In genomic region chr19:55603115-55603514, GRCh38 we compare ENCODE assay signal across 2 cellular contexts.
TF ChIP-seq lines count a peak whose summit lies in the region.

No MANE protein-coding gene starts in this region.

TF ChIP-seq in HepG2, 621 proteins besides CTCF, POLR2A, EP300 and RAD21:
- TF ChIP-seq ATF6 (CRISPR knock-in tag; conservative IDR thresholded peaks at IDR 0.05): no peak
- TF ChIP-seq AGO2 (optimal IDR thresholded peaks at IDR 0.05; ENCODE audit: low read depth, low read length): peak; percentile 6

TF ChIP-seq in WTC11, 78 proteins besides CTCF, POLR2A, EP300 and RAD21:
- TF ChIP-seq ZNF121 (CRISPR knock-in tag; IDR thresholded peaks at IDR 0.05): no peak
- no peak for TF ChIP-seq ZNF532 (CRISPR knock-in tag; IDR thresholded peaks at IDR 0.05; ENCODE audit: borderline replicate concordance)
- TF ChIP-seq MLX (CRISPR knock-in tag; IDR thresholded peaks at IDR 0.05): no peak
- TF ChIP-seq CDX4 (CRISPR knock-in tag; IDR thresholded peaks at IDR 0.05; ENCODE audit: borderline replicate concordance): no peak
- TF ChIP-seq, protein P1, sequence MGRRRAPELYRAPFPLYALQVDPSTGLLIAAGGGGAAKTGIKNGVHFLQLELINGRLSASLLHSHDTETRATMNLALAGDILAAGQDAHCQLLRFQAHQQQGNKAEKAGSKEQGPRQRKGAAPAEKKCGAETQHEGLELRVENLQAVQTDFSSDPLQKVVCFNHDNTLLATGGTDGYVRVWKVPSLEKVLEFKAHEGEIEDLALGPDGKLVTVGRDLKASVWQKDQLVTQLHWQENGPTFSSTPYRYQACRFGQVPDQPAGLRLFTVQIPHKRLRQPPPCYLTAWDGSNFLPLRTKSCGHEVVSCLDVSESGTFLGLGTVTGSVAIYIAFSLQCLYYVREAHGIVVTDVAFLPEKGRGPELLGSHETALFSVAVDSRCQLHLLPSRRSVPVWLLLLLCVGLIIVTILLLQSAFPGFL (CRISPR knock-in tag; IDR thresholded peaks at IDR 0.05; ENCODE audit: borderline replicate concordance): no peak
- no peak for TF ChIP-seq CREB1 (CRISPR knock-in tag; IDR thresholded peaks at IDR 0.05)
- TF ChIP-seq TCF7 (CRISPR knock-in tag; IDR thresholded peaks at IDR 0.05; ENCODE audit: low read depth): no peak
- TF ChIP-seq, protein P2, sequence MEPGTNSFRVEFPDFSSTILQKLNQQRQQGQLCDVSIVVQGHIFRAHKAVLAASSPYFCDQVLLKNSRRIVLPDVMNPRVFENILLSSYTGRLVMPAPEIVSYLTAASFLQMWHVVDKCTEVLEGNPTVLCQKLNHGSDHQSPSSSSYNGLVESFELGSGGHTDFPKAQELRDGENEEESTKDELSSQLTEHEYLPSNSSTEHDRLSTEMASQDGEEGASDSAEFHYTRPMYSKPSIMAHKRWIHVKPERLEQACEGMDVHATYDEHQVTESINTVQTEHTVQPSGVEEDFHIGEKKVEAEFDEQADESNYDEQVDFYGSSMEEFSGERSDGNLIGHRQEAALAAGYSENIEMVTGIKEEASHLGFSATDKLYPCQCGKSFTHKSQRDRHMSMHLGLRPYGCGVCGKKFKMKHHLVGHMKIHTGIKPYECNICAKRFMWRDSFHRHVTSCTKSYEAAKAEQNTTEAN (CRISPR knock-in tag; IDR thresholded peaks at IDR 0.05): no peak
